ENCODE assay signal across 8 cellular contexts in genomic region chr19:54517483-54517882, GRCh38. TPM values are rescaled to one million over a fixed set of nuclear protein-coding genes. Genes with fewer than 3 reads are reported as not detected.
DNase-seq lines count a peak whose midpoint lies in the region; ATAC-seq, FAIRE-seq and TF ChIP-seq lines count a peak whose summit lies in the region.

No MANE protein-coding gene starts in this region.

- TF ChIP-seq CTCF in GM13976 (IDR thresholded peaks at IDR 0.05; ENCODE audit: borderline replicate concordance, control extremely low read depth, extremely low read depth, insufficient read depth, missing control alignments) (no peak), fibroblast of pulmonary artery (IDR thresholded peaks at IDR 0.05; ENCODE audit: low read length, missing control alignments) (no peak), lower leg skin (IDR thresholded peaks at IDR 0.05) (no peak), gastrocnemius medialis (IDR thresholded peaks at IDR 0.05 in 4 of 5, conservative IDR thresholded peaks at IDR 0.05 in 1 of 5) (no peak)

- no peak overlapping the region for H3K4me3 Mint-ChIP-seq in activated CD4-positive, alpha-beta memory T cell treated with anti-CD3 and anti-CD28 coated beads, Interleukin-2, amount 10 ng/mL, durations not matched to agents 7 days and 5 days

- peaks cover 48% of the 10 kb centered on the region for H3K4me1 Mint-ChIP-seq in activated CD4-positive, alpha-beta memory T cell treated with anti-CD3 and anti-CD28 coated beads, Interleukin-2, amount 10 ng/mL, durations not matched to agents 7 days and 5 days

- CTCF ChIA-PET in activated CD4-positive, alpha-beta memory T cell treated with anti-CD3 and anti-CD28 coated beads, Interleukin-2, amount 10 ng/mL, durations not matched to agents 7 days and 5 days (lab: Charles Lee) = no interaction called here

- no peak for ATAC-seq in gastrocnemius medialis

- no peaks in the 10 kb centered on the region for H3K36me3 Mint-ChIP-seq in activated CD4-positive, alpha-beta memory T cell treated with anti-CD3 and anti-CD28 coated beads, Interleukin-2, amount 10 ng/mL, durations not matched to agents 7 days and 5 days (ENCODE audit: low read depth)

- 1 to 2% (median 1%) methylated on average over 4 of the region's 4 CpGs for WGBS in small intestine, 3 donors
- WGBS in lower leg skin, 2 donors = 2% methylated on average over 4 of the region's 4 CpGs

- TF ChIP-seq POLR2A in lower leg skin (IDR thresholded peaks at IDR 0.05) (no peak), gastrocnemius medialis (IDR thresholded peaks at IDR 0.05) (no peak)

- H3K4me1 ChIP-seq in small intestine (ENCODE audit: control insufficient read depth in 2 of 2, insufficient read depth in 1 of 2, low read depth in 1 of 2, low read length in 1 of 2) = no peaks in the 10 kb centered on the region
- H3K4me1 ChIP-seq in gastrocnemius medialis = no peaks in the 10 kb centered on the region

- H3K4me3 ChIP-seq in fibroblast of pulmonary artery (replicated peaks; ENCODE audit: low read depth, low read length) = no peak overlapping the region
- H3K4me3 ChIP-seq in small intestine (ENCODE audit: low read depth in 1 of 2, low read length in 2 of 2) = no peak overlapping the region
- no peak overlapping the region for H3K4me3 ChIP-seq in lower leg skin (ENCODE audit: low read depth, poor library complexity, severe bottlenecking)
- no peak overlapping the region for H3K4me3 ChIP-seq in gastrocnemius medialis

- POLR2A ChIA-PET in activated CD4-positive, alpha-beta memory T cell treated with anti-CD3 and anti-CD28 coated beads, Interleukin-2, amount 10 ng/mL, durations not matched to agents 7 days and 5 days (lab: Charles Lee) = interaction anchor here (0.7 to 1.4 kb wide), 3 partner anchors 150 to 1082 kb away, joined by 3 read pairs; partner anchors contain the start of genes CNOT3 and FIZ1

- H3K27me3 Mint-ChIP-seq in activated CD4-positive, alpha-beta memory T cell treated with anti-CD3 and anti-CD28 coated beads, Interleukin-2, amount 10 ng/mL, durations not matched to agents 7 days and 5 days = peaks cover 15% of the 10 kb centered on the region

- H3K36me3 ChIP-seq in small intestine (ENCODE audit: control insufficient read depth in 2 of 2, insufficient read depth in 2 of 2, low read length in 2 of 2) (no peaks in the 10 kb centered on the region), gastrocnemius medialis (no peaks in the 10 kb centered on the region)

- in situ Hi-C loops in GM13976 (cut with MboI; ENCODE audit: low sequenced_read_pairs, unreplicated experiment) = no loop called here
- in situ Hi-C loops in gastrocnemius medialis (cut with MboI; ENCODE audit: low sequenced_read_pairs in 4 of 4) = no loop called here

- H3K27ac ChIP-seq in small intestine (ENCODE audit: low read depth in 1 of 2, low read length in 1 of 2) (no peak overlapping the region), gastrocnemius medialis (no peak overlapping the region)

- intact Hi-C loops in lower leg skin (cut with DNase I; ENCODE audit: low total_unique reads) (no loop called here), gastrocnemius medialis (cut with DNase I; ENCODE audit: low total_unique reads) (no loop called here)

- H3K9me3 Mint-ChIP-seq in activated CD4-positive, alpha-beta memory T cell treated with anti-CD3 and anti-CD28 coated beads, Interleukin-2, amount 10 ng/mL, durations not matched to agents 7 days and 5 days = peaks cover 4% of the 10 kb centered on the region

- DNase-seq in GM13976 (ENCODE audit: low spot score) (peak; percentile 69), NCI-H2107 treated with DMSO at 0.1 percent for 48 hours (lab: John Stamatoyannopoulos, UW; ENCODE audit: unreplicated experiment) (peak; percentile 37), fibroblast of pulmonary artery (ENCODE audit: low read depth) (peak; percentile 40), small intestine (peak; percentile 10), D341Med (ENCODE audit: low spot score) (no peak), lower leg skin (ENCODE audit: low spot score in 2 of 2) (no peak), gastrocnemius medialis (no peak)
- peak; percentile 78 for DNase-seq in activated CD4-positive, alpha-beta memory T cell treated with anti-CD3 and anti-CD28 coated beads, Interleukin-2, amount 10 ng/mL, durations not matched to agents 7 days and 5 days

- H3K9me3 ChIP-seq in small intestine (ENCODE audit: control insufficient read depth, low read depth) (no peaks in the 10 kb centered on the region), gastrocnemius medialis (no peaks in the 10 kb centered on the region)

- no peak overlapping the region for H3K27ac Mint-ChIP-seq in activated CD4-positive, alpha-beta memory T cell treated with anti-CD3 and anti-CD28 coated beads, Interleukin-2, amount 10 ng/mL, durations not matched to agents 7 days and 5 days

- no peak for FAIRE-seq in small intestine (lab: Jason Lieb, UNC)

- H3K27me3 ChIP-seq in small intestine (ENCODE audit: control insufficient read depth in 2 of 2, insufficient read depth in 2 of 2, low read length in 2 of 2) (peaks cover 0 to 5% of the 10 kb centered on the region in 2 donors), gastrocnemius medialis (no peaks in the 10 kb centered on the region)

RNA-seq across cellular contexts. Expression of gene LAIR2, which starts 14.9 kb away (rescaled TPM):
- 1 to 10 TPM; 2.4 to 3.8 TPM for total RNA-seq in activated CD4-positive, alpha-beta memory T cell treated with anti-CD3 and anti-CD28 coated beads, Interleukin-2, amount 10 ng/mL, durations not matched to agents 7 days and 5 days
- under 1 TPM in 1 of 3 donors, not detected in 2; 0.33 TPM for polyA plus RNA-seq in small intestine
- total RNA-seq in lower leg skin = not detected
- total RNA-seq in gastrocnemius medialis = not detected

RNA-seq across cellular contexts. Expression of gene CDC42EP5, which starts 44.4 kb away (rescaled TPM):
- not detected for total RNA-seq in activated CD4-positive, alpha-beta memory T cell treated with anti-CD3 and anti-CD28 coated beads, Interleukin-2, amount 10 ng/mL, durations not matched to agents 7 days and 5 days
- polyA plus RNA-seq in small intestine = 100 to 1,000 TPM; 131 to 176 (median 151) TPM
- total RNA-seq in lower leg skin = 10 to 100 TPM in 2 of 4 donors, 1 to 10 TPM in 2; 5.5 to 21.8 (median 9.6) TPM
- total RNA-seq in gastrocnemius medialis = 1 to 10 TPM in 2 of 4 donors, under 1 TPM in 1, not detected in 1; 0.83 to 4.6 (median 4.2) TPM

RNA-seq across cellular contexts. Expression of gene LENG9, which starts 53.9 kb away (rescaled TPM):
- 1 to 10 TPM; 8.5 to 8.7 TPM for total RNA-seq in activated CD4-positive, alpha-beta memory T cell treated with anti-CD3 and anti-CD28 coated beads, Interleukin-2, amount 10 ng/mL, durations not matched to agents 7 days and 5 days
- 10 to 100 TPM in 1 of 3 donors, 1 to 10 TPM in 2; 8.7 to 14.1 (median 9.2) TPM for polyA plus RNA-seq in small intestine
- total RNA-seq in lower leg skin (1 to 10 TPM; 4.5 to 9.2 (median 6.5) TPM), gastrocnemius medialis (1 to 10 TPM; 1.5 to 4.9 (median 3.4) TPM)

RNA-seq across cellular contexts. Expression of gene LILRA2, which starts 56.1 kb away (rescaled TPM):
- not detected for total RNA-seq in activated CD4-positive, alpha-beta memory T cell treated with anti-CD3 and anti-CD28 coated beads, Interleukin-2, amount 10 ng/mL, durations not matched to agents 7 days and 5 days
- polyA plus RNA-seq in small intestine = 1 to 10 TPM in 2 of 3 donors, not detected in 1; 1.1 TPM
- 1 to 10 TPM in 1 of 4 donors, under 1 TPM in 2, not detected in 1; 0.17 to 1.8 (median 0.93) TPM for total RNA-seq in lower leg skin
- 1 to 10 TPM in 1 of 4 donors, under 1 TPM in 2, not detected in 1; 0.44 to 1.0 (median 0.91) TPM for total RNA-seq in gastrocnemius medialis

Comparison
In these comparisons a context has a peak if more than half of its experiments do, and no peak if none do; other contexts are left out.
1. DNase-seq: peak in GM13976 (single experiment), NCI-H2107 treated with DMSO at 0.1 percent for 48 hours (single experiment), activated CD4-positive, alpha-beta memory T cell treated with anti-CD3 and anti-CD28 coated beads, Interleukin-2, amount 10 ng/mL, durations not matched to agents 7 days and 5 days (single experiment), fibroblast of pulmonary artery (single experiment) and small intestine (single experiment); none in D341Med (single experiment), lower leg skin (0 of 2) and gastrocnemius medialis (0 of 2).